Comparison of ENCODE assay signal across 8 cellular contexts in genomic region chr13:29594710-29595379, GRCh38. TPM values are rescaled to one million over a fixed set of nuclear protein-coding genes. Genes with fewer than 3 reads are reported as not detected.
A peak's percentile ranks its signal among the peaks of the same experiment; 100 is the strongest.
DNase-seq lines count a peak whose midpoint lies in the region; ATAC-seq and TF ChIP-seq lines count a peak whose summit lies in the region.

No MANE protein-coding gene starts in this region.

- peak overlapping the region; percentile 94 for H3K4me2 ChIP-seq in SK-N-SH

- peak; percentile 52 to 75 (median 57) for DNase-seq in CD4-positive, alpha-beta memory T cell
- DNase-seq in SK-N-SH = peak; percentile 78
- DNase-seq in activated naive CD8-positive, alpha-beta T cell treated with anti-CD3 and anti-CD28 coated beads, Interleukin-2, amount 50 U/mL, for 24 hours = peak; percentile 78
- DNase-seq in left ventricle myocardium superior = peak; percentile 71
- no peak for DNase-seq in retinal pigment epithelial cell (ENCODE audit: low read depth)
- no peak for DNase-seq in DMS153 (lab: John Stamatoyannopoulos, UW)

- peaks cover 6 to 8% of the 10 kb centered on the region in 2 donors for H3K36me3 Mint-ChIP-seq in CD4-positive, alpha-beta memory T cell
- peaks cover 34% of the 10 kb centered on the region for H3K36me3 Mint-ChIP-seq in activated naive CD8-positive, alpha-beta T cell treated with anti-CD3 and anti-CD28 coated beads, Interleukin-2, amount 50 U/mL, for 24 hours (ENCODE audit: low read depth)

- no peak for TF ChIP-seq CTCF in SK-N-SH (IDR thresholded peaks at IDR 0.05)
- no peak for TF ChIP-seq CTCF in retinal pigment epithelial cell (conservative IDR thresholded peaks at IDR 0.05; ENCODE audit: low read depth, low read length)

- H3K27me3 Mint-ChIP-seq in CD4-positive, alpha-beta memory T cell = no peaks in the 10 kb centered on the region
- H3K27me3 Mint-ChIP-seq in activated naive CD8-positive, alpha-beta T cell treated with anti-CD3 and anti-CD28 coated beads, Interleukin-2, amount 50 U/mL, for 24 hours = peaks cover 3% of the 10 kb centered on the region

- H3K4me3 Mint-ChIP-seq in CD4-positive, alpha-beta memory T cell = peak overlapping the region; percentile 87 to 94 (median 92)
- peak overlapping the region; percentile 94 for H3K4me3 Mint-ChIP-seq in activated naive CD8-positive, alpha-beta T cell treated with anti-CD3 and anti-CD28 coated beads, Interleukin-2, amount 50 U/mL, for 24 hours

- H3K27me3 ChIP-seq in CD4-positive, alpha-beta memory T cell (ENCODE audit: insufficient read depth, low read length) = no peaks in the 10 kb centered on the region
- no peaks in the 10 kb centered on the region for H3K27me3 ChIP-seq in SK-N-SH (ENCODE audit: insufficient read depth)

- peak overlapping the region; percentile 55; the same call in 1 of the 2 replicates for H2AFZ ChIP-seq in SK-N-SH (ENCODE audit: low read depth)

- POLR2A ChIA-PET in CD4-positive, alpha-beta memory T cell (lab: Charles Lee; ENCODE audit: partially characterized antibody) = interaction anchor here (0.8 to 3.0 kb wide), 5 partner anchors 9 to 342 kb away, joined by 3 to 10 read pairs (median 4); no protein-coding TSS in a partner anchor
- POLR2A ChIA-PET in SK-N-SH (lab: Yijun Ruan, JAX) = interaction anchor here (0.6 to 1.4 kb wide), 2 partner anchors 520 to 1291 kb away, joined by 3 to 4 read pairs; no protein-coding TSS in a partner anchor

- no peaks in the 10 kb centered on the region for H3K9me2 ChIP-seq in SK-N-SH

- CTCF ChIA-PET in CD4-positive, alpha-beta memory T cell (lab: Charles Lee; ENCODE audit: partially characterized antibody) = no interaction called here
- CTCF ChIA-PET in SK-N-SH (lab: Yijun Ruan, JAX) = interaction anchor here (0.6 to 1.3 kb wide), 5 partner anchors 19 to 180 kb away, joined by 3 to 8 read pairs (median 3); no protein-coding TSS in a partner anchor

- H4K20me1 ChIP-seq in SK-N-SH (ENCODE audit: insufficient read depth) = peaks cover 33% of the 10 kb centered on the region

- no peak for TF ChIP-seq EP300 in SK-N-SH (IDR thresholded peaks at IDR 0.05; ENCODE audit: borderline replicate concordance in 1 of 2, low read depth in 1 of 2, low read length in 1 of 2)

- peak; percentile 30 for ATAC-seq in GM19328 (IDR thresholded peaks at IDR 0.05; ENCODE audit: unreplicated experiment)
- peak; percentile 43 for ATAC-seq in HG03439 (IDR thresholded peaks at IDR 0.05; ENCODE audit: unreplicated experiment)
- peak; percentile 61 for ATAC-seq in activated naive CD8-positive, alpha-beta T cell treated with anti-CD3 and anti-CD28 coated beads, Interleukin-2, amount 50 U/mL, for 24 hours
- peak; percentile 74 for ATAC-seq in left ventricle myocardium superior

- peaks cover 32% of the 10 kb centered on the region for H3K4me1 ChIP-seq in CD4-positive, alpha-beta memory T cell (ENCODE audit: insufficient read depth, low read length)
- peaks cover 0 to 33% of the 10 kb centered on the region in 2 experiments; a peak in 3 of 4 replicates for H3K4me1 ChIP-seq in SK-N-SH (ENCODE audit: control insufficient read depth in 1 of 2, insufficient read depth in 2 of 2, low read depth in 1 of 2, low read length in 1 of 2)

- peak overlapping the region; percentile 59 to 61 for H3K4me3 ChIP-seq in CD4-positive, alpha-beta memory T cell (ENCODE audit: low read length in 2 of 2)
- H3K4me3 ChIP-seq in SK-N-SH (ENCODE audit: low read depth in 2 of 2, low read length in 1 of 2) (peak overlapping the region; percentile 79 to 91), retinal pigment epithelial cell (ENCODE audit: low read length) (peak overlapping the region; percentile 88)

- intact Hi-C loops in CD4-positive, alpha-beta memory T cell (cut with micrococcal nuclease) = loop anchor here (1.0 to 10.0 kb wide), 6 partner anchors 88 to 1460 kb away; partner anchors contain the start of genes HMGB1, PAN3 and USPL1
- intact Hi-C loops in left ventricle myocardium superior (cut with micrococcal nuclease) = no loop called here

- H3K27ac Mint-ChIP-seq in CD4-positive, alpha-beta memory T cell = peak overlapping the region; percentile 90 to 97 (median 93)
- peak overlapping the region; percentile 98 for H3K27ac Mint-ChIP-seq in activated naive CD8-positive, alpha-beta T cell treated with anti-CD3 and anti-CD28 coated beads, Interleukin-2, amount 50 U/mL, for 24 hours

- H3K36me3 ChIP-seq in CD4-positive, alpha-beta memory T cell (ENCODE audit: insufficient read depth, low read length) = no peaks in the 10 kb centered on the region
- no peaks in the 10 kb centered on the region for H3K36me3 ChIP-seq in SK-N-SH (replicated peaks in 1 of 2; ENCODE audit: control insufficient read depth in 1 of 2, insufficient read depth in 2 of 2, low read length in 1 of 2)

- peaks cover 55% of the 10 kb centered on the region for H3K79me2 ChIP-seq in SK-N-SH (ENCODE audit: insufficient read depth)

- peaks cover 25 to 55% (median 40%) of the 10 kb centered on the region in 4 donors for H3K4me1 Mint-ChIP-seq in CD4-positive, alpha-beta memory T cell
- peaks cover 52% of the 10 kb centered on the region for H3K4me1 Mint-ChIP-seq in activated naive CD8-positive, alpha-beta T cell treated with anti-CD3 and anti-CD28 coated beads, Interleukin-2, amount 50 U/mL, for 24 hours

- WGBS in SK-N-SH (ENCODE audit: low lambda C conversion rate) = no CpG with 5 or more reads among the region's 75 CpGs

- H3K9ac ChIP-seq in SK-N-SH = peak overlapping the region; percentile 97

- H3F3A ChIP-seq in SK-N-SH (replicated peaks; ENCODE audit: insufficient read depth) = peaks cover 10% of the 10 kb centered on the region

- peak overlapping the region; percentile 66 for H3K27ac ChIP-seq in CD4-positive, alpha-beta memory T cell (ENCODE audit: low read depth, low read length)
- peak overlapping the region; percentile 77 to 85 for H3K27ac ChIP-seq in SK-N-SH (ENCODE audit: low read depth in 2 of 2, low read length in 1 of 2)

- H3K9me3 ChIP-seq in CD4-positive, alpha-beta memory T cell (ENCODE audit: control insufficient read depth in 1 of 2, low read length in 2 of 2) = no peaks in the 10 kb centered on the region
- no peaks in the 10 kb centered on the region for H3K9me3 ChIP-seq in SK-N-SH

- no peak for TF ChIP-seq RAD21 in SK-N-SH (IDR thresholded peaks at IDR 0.05; ENCODE audit: low read length)

- H3K9me3 Mint-ChIP-seq in CD4-positive, alpha-beta memory T cell = no peaks in the 10 kb centered on the region
- H3K9me3 Mint-ChIP-seq in activated naive CD8-positive, alpha-beta T cell treated with anti-CD3 and anti-CD28 coated beads, Interleukin-2, amount 50 U/mL, for 24 hours = no peaks in the 10 kb centered on the region

TF ChIP-seq in SK-N-SH, 30 proteins besides CTCF, POLR2A, EP300 and RAD21:
- TF ChIP-seq TAF1 (IDR thresholded peaks at IDR 0.05; ENCODE audit: borderline replicate concordance, low read depth, low read length) = no peak
- no peak for TF ChIP-seq SMC3 (IDR thresholded peaks at IDR 0.05; ENCODE audit: low read depth, low read length)
- TF ChIP-seq RFX5 (IDR thresholded peaks at IDR 0.05; ENCODE audit: low read length) = no peak
- peak; percentile 66 for TF ChIP-seq MAX (IDR thresholded peaks at IDR 0.05; ENCODE audit: low read depth)
- TF ChIP-seq EZH2phosphoT487 (IDR thresholded peaks at IDR 0.05; ENCODE audit: borderline replicate concordance, low read depth) = no peak
- no peak for TF ChIP-seq CHD2 (IDR thresholded peaks at IDR 0.05; ENCODE audit: low read length, partially characterized antibody)
- TF ChIP-seq MXI1 (IDR thresholded peaks at IDR 0.05; ENCODE audit: low read depth, low read length) = peak; percentile 64
- peak; percentile 11; the same call in 1 of the 2 replicates for TF ChIP-seq FOSL2 (IDR thresholded peaks at IDR 0.05; ENCODE audit: borderline replicate concordance, low read depth)
TF ChIP-seq in SK-N-SH: peak in this region for 3.

RNA-seq across cellular contexts. Expression of gene SLC7A1, which starts 0.6 kb away (rescaled TPM):
- total RNA-seq in CD4-positive, alpha-beta memory T cell = 10 to 100 TPM; 38.6 to 42.6 TPM
- polyA plus RNA-seq in CD4-positive, alpha-beta memory T cell = 1 to 10 TPM; 2.8 to 7.0 TPM
- 9.3 and 14.0 TPM in 2 replicates for polyA plus RNA-seq in SK-N-SH (2012; rRNA removed)
- polyA plus RNA-seq in SK-N-SH (2012; cell fraction: cytosol; rRNA removed) = 9.1 and 11.8 TPM in 2 replicates
- polyA plus RNA-seq in SK-N-SH (2012; cell fraction: nucleus; rRNA removed) = 15.4 and 20.8 TPM in 2 replicates
- total RNA-seq in left ventricle myocardium superior = 13.8 TPM

Comparison
In these comparisons a context has a peak if more than half of its experiments do, and no peak if none do; other contexts are left out.
1. DNase-seq: peak in CD4-positive, alpha-beta memory T cell (5 of 5), SK-N-SH (single experiment), activated naive CD8-positive, alpha-beta T cell treated with anti-CD3 and anti-CD28 coated beads, Interleukin-2, amount 50 U/mL, for 24 hours (single experiment) and left ventricle myocardium superior (single experiment); none in retinal pigment epithelial cell (single experiment) and DMS153 (single experiment).
2. Peak in every context shown above with its lines, with median percentiles within 50 percentile points of each other: H3K4me3 ChIP-seq and ATAC-seq.